In genomic region chr21:43631411-43632107, GRCh38 we compare ENCODE assay signal across 19 cellular contexts. TPM values are rescaled to one million over a fixed set of nuclear protein-coding genes. Genes with fewer than 3 reads are reported as not detected.
A peak's percentile ranks its signal among the peaks of the same experiment; 100 is the strongest.
DNase-seq lines count a peak whose midpoint lies in the region; ATAC-seq, FAIRE-seq and TF ChIP-seq lines count a peak whose summit lies in the region.
"Had no signal": no experiment of that assay in that cellular context is flagged by ENCODE, and none has a peak within 500 bp of the region (broad histone marks: within the 10 kb centered on the region; RNA-seq: fewer than 3 reads in every experiment).

No MANE protein-coding gene starts in this region.

- H3K14ac ChIP-seq in H1 (ENCODE audit: insufficient read length) (no peak overlapping the region), trophoblast cell (ENCODE audit: low read length) (no peak overlapping the region)

- H3K27ac ChIP-seq in HEK293 (ENCODE audit: extremely low read depth, low read depth, low read length) (no peak overlapping the region), H1 (ENCODE audit: low read depth, low read length) (no peak overlapping the region), trophoblast cell (ENCODE audit: low read depth, low read length) (no peak overlapping the region)
- H3K27ac ChIP-seq: BLaER1 treated with 17β-estradiol and CSF1 and Interleukin-3, amounts not matched to agents 10 nM and 100 nM; GM23248 had no signal

- H4K5ac ChIP-seq in H1 (ENCODE audit: insufficient read length, low read depth, low read length) = no peak overlapping the region

- H3K4me1 ChIP-seq in HEK293 (ENCODE audit: control insufficient read depth, insufficient read depth, low read length) (no peaks in the 10 kb centered on the region), H1 (replicated peaks in 1 of 4; ENCODE audit: control insufficient read depth in 3 of 4, insufficient read depth in 4 of 4, low read length in 3 of 4) (no peaks in the 10 kb centered on the region), trophoblast cell (ENCODE audit: control insufficient read depth in 1 of 2, insufficient read depth in 2 of 2, low read length in 2 of 2) (peaks cover 0 to 2% of the 10 kb centered on the region in 2 experiments), mucosa of descending colon (ENCODE audit: low read depth) (no peaks in the 10 kb centered on the region)
- H3K4me1 ChIP-seq: BLaER1 treated with 17β-estradiol and CSF1 and Interleukin-3, amounts not matched to agents 10 nM and 100 nM had no signal

- H3K56ac ChIP-seq in H1 (replicated peaks; ENCODE audit: insufficient read length, low read depth, low read length) = peak overlapping the region; percentile 59

- H3K23ac ChIP-seq in H1 (ENCODE audit: insufficient read length) = no peak overlapping the region
- H3K23ac ChIP-seq in trophoblast cell (ENCODE audit: low read length) = no peak overlapping the region

- H3K9ac ChIP-seq in H1 (replicated peaks in 1 of 4; ENCODE audit: extremely low read depth in 1 of 4, low read depth in 3 of 4, low read length in 3 of 4) = no peak overlapping the region
- H3K9ac ChIP-seq in trophoblast cell (ENCODE audit: low read length) = no peak overlapping the region
- H3K9ac ChIP-seq: BLaER1 treated with 17β-estradiol and CSF1 and Interleukin-3, amounts not matched to agents 10 nM and 100 nM; GM23248 had no signal

- H3K4me3 ChIP-seq in HEK293 (ENCODE audit: low read depth, low read length) (no peak overlapping the region), H1 (ENCODE audit: extremely low read depth in 1 of 4, insufficient read depth in 2 of 4, low read depth in 3 of 4, low read length in 4 of 4) (no peak overlapping the region), trophoblast cell (ENCODE audit: low read depth, low read length) (peak overlapping the region; percentile 59), mucosa of descending colon (no peak overlapping the region)
- H3K4me3 ChIP-seq: BLaER1 treated with 17β-estradiol and CSF1 and Interleukin-3, amounts not matched to agents 10 nM and 100 nM; GM12878; GM23248 had no signal

- 91% methylated on average over 9 of the region's 14 CpGs; no CpG with 5 or more reads in 1 of the 2 experiments for WGBS in H1 (ENCODE audit: extremely low coverage in 1 of 2, insufficient coverage in 1 of 2, insufficient read length in 1 of 2, insufficient replicate concordance in 2 of 2, low coverage in 1 of 2, low lambda C conversion rate in 2 of 2, missing lambda C conversion rate in 1 of 2), 2 experiments
- WGBS in trophoblast cell (ENCODE audit: extremely low coverage, insufficient coverage, insufficient read length) = 100% methylated on average over 1 of the region's 14 CpGs

- intact Hi-C loops in mucosa of descending colon (cut with DNase I, micrococcal nuclease) = no loop called here

- no peak overlapping the region for H2BK20ac ChIP-seq in H1 (ENCODE audit: low read length)

- no peak overlapping the region for H2BK15ac ChIP-seq in H1 (ENCODE audit: low read length)

- H2AFZ ChIP-seq in H1 (ENCODE audit: low read length) (no peak overlapping the region), trophoblast cell (ENCODE audit: insufficient read depth, low read length, poor library complexity) (no peak overlapping the region)
- H2AFZ ChIP-seq: GM23248 had no signal

- no peak for FAIRE-seq in RCC 7860 (lab: Jason Lieb, UNC)
- no peak for FAIRE-seq in H1 (lab: Jason Lieb, UNC)
- FAIRE-seq: GM12878, H54, HepG2 had no signal

- H4K91ac ChIP-seq in H1 (replicated peaks; ENCODE audit: insufficient read length, low read length) = no peak overlapping the region
- H4K91ac ChIP-seq in trophoblast cell (ENCODE audit: low read depth, low read length) = no peak overlapping the region

- H2BK12ac ChIP-seq in H1 (ENCODE audit: low read depth, low read length) (no peak overlapping the region), trophoblast cell (ENCODE audit: low read length) (no peak overlapping the region)

- CTCF ChIA-PET in HEK293 (lab: Yijun Ruan, JAX) = interaction anchor here (1.5 kb wide), 1 partner anchor 20 kb away, joined by 3 read pairs; no protein-coding TSS in a partner anchor
- CTCF ChIA-PET in H1 (lab: Charles Lee; ENCODE audit: partially characterized antibody) = interaction anchor here (1.2 kb wide), 1 partner anchor 20 kb away, joined by 3 read pairs; no protein-coding TSS in a partner anchor

- no peak for TF ChIP-seq POLR2A in H1 (IDR thresholded peaks at IDR 0.05; ENCODE audit: control extremely low read depth in 1 of 2, low read depth in 2 of 2, low read length in 2 of 2)

- H2BK5ac ChIP-seq in H1 (ENCODE audit: low read depth, low read length) (no peak overlapping the region), trophoblast cell (ENCODE audit: low read depth, low read length, poor library complexity) (no peak overlapping the region)

- peak; percentile 60 for DNase-seq in RCC 7860 (ENCODE audit: low spot score)
- DNase-seq in H1 (ENCODE audit: low read depth in 1 of 2, low spot score in 2 of 2) = no peak
- no peak for DNase-seq in trophoblast cell
- no peak for DNase-seq in effector CD8-positive, alpha-beta T cell (lab: John Stamatoyannopoulos, UW)
- DNase-seq in mucosa of descending colon = no peak
- no peak for DNase-seq in T-helper 2 cell
- DNase-seq: CD8-positive, alpha-beta T cell; DMS 273 treated with DMSO at 0.1 percent for 48 hours; DMS53; DND-41; EL; GM23248; HCEC 1CT; HFFc6 had no signal

- TF ChIP-seq RAD21 in H1 (IDR thresholded peaks at IDR 0.05 in 1 of 2, conservative IDR thresholded peaks at IDR 0.05 in 1 of 2; ENCODE audit: low read depth in 2 of 2, low read length in 2 of 2) = no peak

- no peak overlapping the region for H3K4me2 ChIP-seq in H1 (ENCODE audit: insufficient read depth in 1 of 2, low read depth in 2 of 2, low read length in 2 of 2)
- H3K4me2 ChIP-seq in trophoblast cell (ENCODE audit: low read length) = no peak overlapping the region
- H3K4me2 ChIP-seq: BLaER1 treated with 17β-estradiol and CSF1 and Interleukin-3, amounts not matched to agents 10 nM and 100 nM had no signal

- H3K4ac ChIP-seq in H1 (replicated peaks; ENCODE audit: insufficient read length, low read depth, low read length) (no peak overlapping the region), trophoblast cell (ENCODE audit: low read depth, low read length) (no peak overlapping the region)

- H2AK5ac ChIP-seq in H1 (ENCODE audit: low read depth, low read length) (no peak overlapping the region), trophoblast cell (ENCODE audit: low read length) (no peak overlapping the region)

- H4K12ac ChIP-seq in trophoblast cell (ENCODE audit: low read depth, low read length) = no peak overlapping the region

- H3K79me2 ChIP-seq in H1 (ENCODE audit: control insufficient read depth in 1 of 2, insufficient read depth in 2 of 2, low read length in 2 of 2) (no peaks in the 10 kb centered on the region), trophoblast cell (ENCODE audit: control insufficient read depth, insufficient read depth, low read length, poor library complexity) (no peaks in the 10 kb centered on the region)

- H3K18ac ChIP-seq in H1 (ENCODE audit: extremely low read depth, low read length) = no peak overlapping the region
- H3K18ac ChIP-seq in trophoblast cell (ENCODE audit: low read length) = no peak overlapping the region

- peaks cover 0 to 1% of the 10 kb centered on the region in 2 experiments for H4K20me1 ChIP-seq in H1 (replicated peaks in 1 of 2; ENCODE audit: control insufficient read depth in 1 of 2, insufficient read depth in 2 of 2, low read length in 2 of 2)
- H4K20me1 ChIP-seq: BLaER1 treated with 17β-estradiol and CSF1 and Interleukin-3, amounts not matched to agents 10 nM and 100 nM had no signal

- H2BK120ac ChIP-seq in H1 (replicated peaks; ENCODE audit: low read depth, low read length) (no peak overlapping the region), trophoblast cell (ENCODE audit: insufficient read depth, low read length, poor library complexity) (no peak overlapping the region)

- H3K79me1 ChIP-seq in H1 (ENCODE audit: low read depth, low read length) (no peaks in the 10 kb centered on the region), trophoblast cell (ENCODE audit: low read length) (no peaks in the 10 kb centered on the region)

- H3K27me3 ChIP-seq in H1 (replicated peaks in 1 of 4; ENCODE audit: control insufficient read depth in 3 of 4, extremely low read depth in 1 of 4, insufficient read depth in 3 of 4, low read length in 3 of 4) (no peaks in the 10 kb centered on the region), trophoblast cell (ENCODE audit: insufficient read depth, low read length) (no peaks in the 10 kb centered on the region)
- H3K27me3 ChIP-seq: BLaER1 treated with 17β-estradiol and CSF1 and Interleukin-3, amounts not matched to agents 10 nM and 100 nM had no signal

- H3K23me2 ChIP-seq in H1 (ENCODE audit: low read depth, low read length) = peaks cover 9% of the 10 kb centered on the region; the same call in 1 of the 2 replicates

- H4K8ac ChIP-seq in H1 (ENCODE audit: extremely low read depth, insufficient read depth, low read length) (no peak overlapping the region; the same call in 1 of the 2 replicates), trophoblast cell (ENCODE audit: low read depth, low read length) (no peak overlapping the region)

- H3K9me3 ChIP-seq in HEK293 (ENCODE audit: control insufficient read depth, insufficient read depth, low read depth, low read length) = no peaks in the 10 kb centered on the region
- no peaks in the 10 kb centered on the region for H3K9me3 ChIP-seq in H1 (ENCODE audit: insufficient read depth in 2 of 2, low read depth in 1 of 2, low read length in 1 of 2)
- H3K9me3 ChIP-seq in trophoblast cell (ENCODE audit: insufficient read depth, low read depth, low read length) = peaks cover 8% of the 10 kb centered on the region
- peaks cover 5% of the 10 kb centered on the region for H3K9me3 ChIP-seq in mucosa of descending colon

- ATAC-seq in mucosa of descending colon = no peak
- ATAC-seq: CD8-positive, alpha-beta T cell; GM12878; HepG2 had no signal

- POLR2A ChIA-PET in HEK293 (lab: Yijun Ruan, JAX) (no interaction called here), H1 (lab: Charles Lee; ENCODE audit: partially characterized antibody) (no interaction called here)

- no peak for TF ChIP-seq EP300 in H1 (IDR thresholded peaks at IDR 0.05; ENCODE audit: borderline replicate concordance in 1 of 2, low read depth in 2 of 2, low read length in 2 of 2)

- TF ChIP-seq CTCF in HEK293 (tag by site-specific recombination; IDR thresholded peaks at IDR 0.05) (no peak), H1 (IDR thresholded peaks at IDR 0.05; ENCODE audit: control extremely low read depth in 1 of 3, insufficient read depth in 1 of 3, low read depth in 1 of 3, low read length in 3 of 3) (no peak), mucosa of descending colon (IDR thresholded peaks at IDR 0.05) (no peak)

- H3K36me3 ChIP-seq in HEK293 (ENCODE audit: control insufficient read depth in 2 of 2, insufficient read depth in 1 of 2, low read length in 2 of 2) (peaks cover 0 to 12% of the 10 kb centered on the region in 2 experiments; a peak in 2 of 3 replicates), H1 (ENCODE audit: control insufficient read depth in 2 of 4, insufficient read depth in 4 of 4, low read length in 3 of 4) (no peaks in the 10 kb centered on the region), trophoblast cell (ENCODE audit: control insufficient read depth in 1 of 2, insufficient read depth in 2 of 2, low read length in 2 of 2) (no peaks in the 10 kb centered on the region), mucosa of descending colon (ENCODE audit: low read depth) (no peaks in the 10 kb centered on the region)

RNA-seq across cellular contexts. Expression of gene HSF2BP, which starts 27.7 kb away (rescaled TPM):
- total RNA-seq in H1 (2021; fragmentation: NEBNext Ultra II Directional; extraction: Animal tissue kit (Norgen Biotek cat#: 25700)) = 0.71 and 0.93 TPM in 2 replicates
- polyA plus RNA-seq in H1 (2011; rRNA removed) = 0.51 and 0.52 TPM in 2 replicates
- 0.83 TPM for polyA plus RNA-seq in H1 (2011; cell fraction: cytosol; rRNA removed)
- 0.76 TPM for polyA plus RNA-seq in H1 (2011; cell fraction: nucleus; rRNA removed)
- polyA plus RNA-seq in H1 (2012, experiment 1 of 2) = 0.50 to 0.85 TPM (median 0.63 TPM) in 4 replicates
- polyA plus RNA-seq in H1 (2012, experiment 2 of 2) = 0.30 TPM
- polyA plus RNA-seq in H1 (2013, experiment 1 of 2) = 0.43 TPM
- 0.46 TPM for polyA plus RNA-seq in H1 (2013, experiment 2 of 2)
- polyA minus RNA-seq in H1 (2011; rRNA and poly(A)+ RNA removed) = 0.68 and 1.1 TPM in 2 replicates
- polyA minus RNA-seq in H1 (2011; cell fraction: cytosol; rRNA and poly(A)+ RNA removed) = 1.2 TPM
- polyA minus RNA-seq in H1 (2011; cell fraction: nucleus; rRNA and poly(A)+ RNA removed) = 2.4 TPM
- polyA plus RNA-seq in trophoblast cell (2013) = 1.7 and 1.8 TPM in 2 replicates
- total RNA-seq in mucosa of descending colon = under 1 TPM; 0.32 to 0.48 (median 0.47) TPM

RNA-seq across cellular contexts. Expression of gene RRP1B, which starts 27.8 kb away (rescaled TPM):
- 96.7 and 97.3 TPM in 2 replicates for total RNA-seq in H1 (2021; fragmentation: NEBNext Ultra II Directional; extraction: Animal tissue kit (Norgen Biotek cat#: 25700))
- polyA plus RNA-seq in H1 (2011; rRNA removed) = 25.8 and 27.0 TPM in 2 replicates
- polyA plus RNA-seq in H1 (2011; cell fraction: cytosol; rRNA removed) = 26.8 TPM
- 33.9 TPM for polyA plus RNA-seq in H1 (2011; cell fraction: nucleus; rRNA removed)
- 43.2 to 52.8 TPM (median 48.2 TPM) in 4 replicates for polyA plus RNA-seq in H1 (2012, experiment 1 of 2)
- polyA plus RNA-seq in H1 (2012, experiment 2 of 2) = 12.0 TPM
- polyA plus RNA-seq in H1 (2013, experiment 1 of 2) = 49.1 TPM
- polyA plus RNA-seq in H1 (2013, experiment 2 of 2) = 49.5 TPM
- 42.4 and 47.6 TPM in 2 replicates for polyA minus RNA-seq in H1 (2011; rRNA and poly(A)+ RNA removed)
- 38.3 TPM for polyA minus RNA-seq in H1 (2011; cell fraction: cytosol; rRNA and poly(A)+ RNA removed)
- polyA minus RNA-seq in H1 (2011; cell fraction: nucleus; rRNA and poly(A)+ RNA removed) = 28.8 TPM
- polyA plus RNA-seq in trophoblast cell (2013) = 14.3 and 14.8 TPM in 2 replicates
- total RNA-seq in mucosa of descending colon = 10 to 100 TPM; 11.1 to 22.5 (median 14.8) TPM
